Comparison of ENCODE assay signal across 25 cellular contexts in genomic region chr6:92538926-92539325, GRCh38.
"Had no signal": no experiment of that assay in that cellular context is flagged by ENCODE, and none has a peak within 500 bp of the region (broad histone marks: within the 10 kb centered on the region; RNA-seq: fewer than 3 reads in every experiment).

No MANE protein-coding gene starts in this region.

- H3K27me3 Mint-ChIP-seq: activated CD4-positive, alpha-beta memory T cell treated with anti-CD3 and anti-CD28 coated beads for 36 hours; activated naive CD8-positive, alpha-beta T cell treated with anti-CD3 and anti-CD28 coated beads, Interleukin-2, amount 10 ng/mL, durations not matched to agents 7 days and 5 days; stimulated activated naive CD8-positive, alpha-beta T cell treated with anti-CD3 and anti-CD28 coated beads, Interleukin-15, Interleukin-2, amounts not matched to agents 100 ng/mL and 50 ng/mL, for 24 hours; T-helper 17 cell had no signal

- FAIRE-seq: kidney had no signal

- H3K4me3 Mint-ChIP-seq: activated CD4-positive, alpha-beta memory T cell treated with anti-CD3 and anti-CD28 coated beads for 36 hours; activated naive CD4-positive, alpha-beta T cell treated with anti-CD3 and anti-CD28 coated beads for 36 hours; activated naive CD8-positive, alpha-beta T cell treated with anti-CD3 and anti-CD28 coated beads, Interleukin-2, amount 10 ng/mL, durations not matched to agents 7 days and 5 days; activated T-cell treated with anti-CD3 and anti-CD28 coated beads, Interleukin-2, amount 50 U/mL, for 72 hours; natural killer cell; stimulated activated naive CD8-positive, alpha-beta T cell treated with anti-CD3 and anti-CD28 coated beads, Interleukin-15, Interleukin-2, amounts not matched to agents 100 ng/mL and 50 ng/mL, for 24 hours; T-helper 17 cell had no signal

- H3K4me3 ChIP-seq: body of pancreas, lower lobe of right lung, ovary, prostate gland, right atrium auricular region, thyroid gland, upper lobe of right lung had no signal

- H3K4me1 ChIP-seq: body of pancreas, lower lobe of right lung, prostate gland, right atrium auricular region, thyroid gland, upper lobe of right lung had no signal

- H3K36me3 ChIP-seq: lower lobe of right lung, ovary, prostate gland, right atrium auricular region, thyroid gland, upper lobe of right lung had no signal

- H3K27ac ChIP-seq: body of pancreas, lower lobe of right lung, ovary, prostate gland, right atrium auricular region, thyroid gland, upper lobe of right lung had no signal

- H3K27ac Mint-ChIP-seq: activated CD4-positive, alpha-beta memory T cell treated with anti-CD3 and anti-CD28 coated beads for 36 hours; activated naive CD4-positive, alpha-beta T cell treated with anti-CD3 and anti-CD28 coated beads for 36 hours; activated naive CD8-positive, alpha-beta T cell treated with anti-CD3 and anti-CD28 coated beads, Interleukin-2, amount 10 ng/mL, durations not matched to agents 7 days and 5 days; activated T-cell treated with anti-CD3 and anti-CD28 coated beads, Interleukin-2, amount 50 U/mL, for 72 hours; natural killer cell; stimulated activated naive CD8-positive, alpha-beta T cell treated with anti-CD3 and anti-CD28 coated beads, Interleukin-15, Interleukin-2, amounts not matched to agents 100 ng/mL and 50 ng/mL, for 24 hours; T-helper 17 cell had no signal

- H3K9me3 Mint-ChIP-seq: activated naive CD8-positive, alpha-beta T cell treated with anti-CD3 and anti-CD28 coated beads, Interleukin-2, amount 10 ng/mL, durations not matched to agents 7 days and 5 days had no signal

- H3K27me3 ChIP-seq: body of pancreas, ovary, right atrium auricular region, thyroid gland, upper lobe of right lung had no signal

- ATAC-seq: activated T-cell treated with anti-CD3 and anti-CD28 coated beads, Interleukin-2, amount 50 U/mL, for 72 hours; body of pancreas; left lobe of liver; lower lobe of right lung; natural killer cell; T-helper 17 cell; upper lobe of right lung had no signal

- H3K4me1 Mint-ChIP-seq: activated naive CD8-positive, alpha-beta T cell treated with anti-CD3 and anti-CD28 coated beads, Interleukin-2, amount 10 ng/mL, durations not matched to agents 7 days and 5 days; natural killer cell; T-helper 17 cell had no signal

- H3K36me3 Mint-ChIP-seq: activated CD4-positive, alpha-beta memory T cell treated with anti-CD3 and anti-CD28 coated beads for 36 hours; activated naive CD8-positive, alpha-beta T cell treated with anti-CD3 and anti-CD28 coated beads, Interleukin-2, amount 10 ng/mL, durations not matched to agents 7 days and 5 days; natural killer cell had no signal

- DNase-seq: activated CD4-positive, alpha-beta memory T cell treated with anti-CD3 and anti-CD28 coated beads for 36 hours; activated CD4-positive, alpha-beta T cell treated with anti-CD3 and anti-CD28 coated beads for 48 hours; activated CD4-positive, CD25-positive, alpha-beta regulatory T cell; activated effector memory CD4-positive, alpha-beta T cell treated with Interleukin-2 at 50 U/mL for 16 hours; activated naive CD4-positive, alpha-beta T cell treated with anti-CD3 and anti-CD28 coated beads for 36 hours; activated naive CD8-positive, alpha-beta T cell treated with anti-CD3 and anti-CD28 coated beads, Interleukin-2, amount 10 ng/mL, durations not matched to agents 7 days and 5 days; activated T-cell treated with anti-CD3 and anti-CD28 coated beads, Interleukin-2, amount 50 U/mL, for 72 hours; amygdala; body of pancreas; caudate nucleus; kidney; lower lobe of right lung; natural killer cell; ovary; stimulated activated CD4-positive, alpha-beta T cell treated with anti-CD3 and anti-CD28 coated beads, Interleukin-12 subunit alpha, Interleukin-12 subunit beta, amount 100 ng/mL, for 4 hours; stimulated activated CD4-positive, alpha-beta T cell treated with anti-CD3 and anti-CD28 coated beads, Interleukin-4, amount 100 ng/mL, for 4 hours; substantia nigra; SW 1271; T-helper 17 cell; thyroid gland; upper lobe of right lung had no signal

- H3K9me3 ChIP-seq: body of pancreas, lower lobe of right lung, ovary, prostate gland, right atrium auricular region, thyroid gland, upper lobe of right lung had no signal
